1 cellular context compared by ENCODE assay signal in the genomic region with DNA sequence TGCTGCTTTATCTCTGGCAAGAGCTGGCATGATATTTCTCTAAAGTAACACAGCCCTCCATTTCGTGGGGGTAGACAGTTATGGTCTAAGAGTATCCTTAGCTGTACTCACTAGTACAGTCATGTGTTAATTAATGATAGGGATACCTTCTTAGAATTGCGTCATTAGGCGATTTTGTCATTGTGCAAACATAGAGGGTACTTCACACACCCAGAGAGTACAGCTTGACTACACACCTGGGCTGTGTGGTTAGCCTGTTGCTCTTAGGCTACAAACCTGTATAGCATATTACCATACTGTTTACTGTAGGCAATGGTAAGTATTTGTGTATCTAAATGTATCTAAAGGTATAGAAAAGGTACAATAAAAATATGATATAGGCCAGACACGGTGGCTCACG.
TF ChIP-seq lines count a peak whose summit lies in the region.

No MANE protein-coding gene starts in this region.

TF ChIP-seq in IMR-90, 13 proteins besides CTCF, POLR2A, EP300 and RAD21:
- TF ChIP-seq ELK1 (IDR thresholded peaks at IDR 0.05; ENCODE audit: borderline replicate concordance, low read depth, low read length): no peak
- 0 out of 2 replicates have a peak, but pooled peaks have one; percentile 29 for TF ChIP-seq CEBPB (IDR thresholded peaks at IDR 0.05; ENCODE audit: low read depth, low read length)
